ENCODE assay signal across 23 cellular contexts in genomic region chr4:6009452-6009851, GRCh38. TPM values are rescaled to one million over a fixed set of nuclear protein-coding genes. Genes with fewer than 3 reads are reported as not detected.
"Had no signal": no experiment of that assay in that cellular context is flagged by ENCODE, and none has a peak within 500 bp of the region (broad histone marks: within the 10 kb centered on the region; RNA-seq: fewer than 3 reads in every experiment).

No MANE protein-coding gene starts in this region.

- H3K27ac Mint-ChIP-seq: activated CD8-positive, alpha-beta T cell treated with anti-CD3 and anti-CD28 coated beads, Interleukin-2, amount 10 ng/mL, durations not matched to agents 7 days and 5 days; activated naive CD4-positive, alpha-beta T cell treated with anti-CD3 and anti-CD28 coated beads for 36 hours; activated naive CD8-positive, alpha-beta T cell; brain; IgD-negative memory B cell had no signal

- H3K4me2 ChIP-seq: PC-9 had no signal

- H3K27me3 Mint-ChIP-seq: central memory CD8-positive, alpha-beta T cell had no signal

- DNase-seq: activated CD4-positive, alpha-beta T cell treated with anti-CD3 and anti-CD28 coated beads for 4 hours; activated CD8-positive, alpha-beta memory T cell treated with anti-CD3 and anti-CD28 coated beads, Interleukin-2, amount 50 U/mL, for 48 hours; activated CD8-positive, alpha-beta T cell treated with anti-CD3 and anti-CD28 coated beads, Interleukin-2, amount 10 ng/mL, durations not matched to agents 7 days and 5 days; activated naive CD4-positive, alpha-beta T cell treated with anti-CD3 and anti-CD28 coated beads for 36 hours; activated T-cell treated with anti-CD3 and anti-CD28 coated beads, Interleukin-2, amount 50 U/mL, for 1 hour; amygdala; KG1; NCI-H1092; NCI-H1694 treated with DMSO at 0.1 percent for 48 hours; NCI-H2171 treated with DMSO at 0.1 percent for 48 hours; NCI-H226; PC-9; T-helper 1 cell; WERI-Rb-1 had no signal

- H3K4me3 Mint-ChIP-seq: activated CD8-positive, alpha-beta T cell treated with anti-CD3 and anti-CD28 coated beads, Interleukin-2, amount 10 ng/mL, durations not matched to agents 7 days and 5 days; activated naive CD4-positive, alpha-beta T cell treated with anti-CD3 and anti-CD28 coated beads for 36 hours; activated naive CD8-positive, alpha-beta T cell; brain; central memory CD8-positive, alpha-beta T cell; IgD-negative memory B cell had no signal

- H3K36me3 Mint-ChIP-seq: activated naive CD8-positive, alpha-beta T cell; brain had no signal

- H3K36me3 ChIP-seq: WERI-Rb-1 had no signal

- H3K9me3 Mint-ChIP-seq: activated naive CD4-positive, alpha-beta T cell treated with anti-CD3 and anti-CD28 coated beads for 36 hours; brain; central memory CD8-positive, alpha-beta T cell had no signal

- H3K4me3 ChIP-seq: PC-9, SK-N-MC had no signal

- H3K4me1 Mint-ChIP-seq: brain; central memory CD8-positive, alpha-beta T cell; IgD-negative memory B cell had no signal

- H2AFZ ChIP-seq: PC-9 had no signal

- H3K27ac ChIP-seq: PC-9, SK-N-MC, WERI-Rb-1 had no signal

RNA-seq across cellular contexts. Expression of gene C4orf50, which starts 8.8 kb away (rescaled TPM):
- total RNA-seq: activated naive CD4-positive, alpha-beta T cell treated with anti-CD3 and anti-CD28 coated beads for 36 hours; LHCN-M2; M059J; NCI-H460; PC-9; Right ventricle myocardium inferior had no signal
